Comparison of ENCODE assay signal across 16 cellular contexts in genomic region chr20:39850821-39851330, GRCh38.
A peak's percentile ranks its signal among the peaks of the same experiment; 100 is the strongest.
DNase-seq lines count a peak whose midpoint lies in the region; ATAC-seq and TF ChIP-seq lines count a peak whose summit lies in the region.
"Had no signal": no experiment of that assay in that cellular context is flagged by ENCODE, and none has a peak within 500 bp of the region (broad histone marks: within the 10 kb centered on the region; RNA-seq: fewer than 3 reads in every experiment).

No MANE protein-coding gene starts in this region.

- H3K9me2 ChIP-seq in OCI-LY7 (ENCODE audit: insufficient read depth, low read length) = no peaks in the 10 kb centered on the region

- H3K27ac Mint-ChIP-seq in endodermal cell = peak overlapping the region; percentile 41
- H3K27ac Mint-ChIP-seq: activated naive CD4-positive, alpha-beta T cell treated with anti-CD3 and anti-CD28 coated beads, Interleukin-2, amount 10 ng/mL, durations not matched to agents 7 days and 5 days had no signal

- no peak for TF ChIP-seq CTCF in AG04450 (IDR thresholded peaks at IDR 0.05; ENCODE audit: low read depth, low read length)
- no peak for TF ChIP-seq CTCF in endodermal cell (conservative IDR thresholded peaks at IDR 0.05)
- no peak for TF ChIP-seq CTCF in osteoblast (IDR thresholded peaks at IDR 0.05; ENCODE audit: extremely low read depth, low read depth, low read length)
- no peak for TF ChIP-seq CTCF in OCI-LY7 (conservative IDR thresholded peaks at IDR 0.05; ENCODE audit: low read length)

- POLR2A ChIA-PET in AG04450 (lab: Yijun Ruan, JAX) = no interaction called here
- POLR2A ChIA-PET in OCI-LY7 (lab: Charles Lee) = no interaction called here

- H3K27me3 ChIP-seq in AG04450 (ENCODE audit: control insufficient read depth, insufficient read depth, low read length) (no peaks in the 10 kb centered on the region), MG63 (no peaks in the 10 kb centered on the region), endodermal cell (ENCODE audit: control insufficient read depth, insufficient read depth, low read length, poor library complexity, severe bottlenecking) (peaks cover 4% of the 10 kb centered on the region), osteoblast (ENCODE audit: insufficient read depth, low read length) (no peaks in the 10 kb centered on the region)
- H3K27me3 ChIP-seq: thyroid gland had no signal

- no peaks in the 10 kb centered on the region for H3K36me3 Mint-ChIP-seq in endodermal cell (ENCODE audit: low read depth)
- H3K36me3 Mint-ChIP-seq: activated naive CD4-positive, alpha-beta T cell treated with anti-CD3 and anti-CD28 coated beads, Interleukin-2, amount 10 ng/mL, durations not matched to agents 7 days and 5 days had no signal

- H3K9me3 Mint-ChIP-seq in endodermal cell = no peaks in the 10 kb centered on the region
- H3K9me3 Mint-ChIP-seq: activated naive CD4-positive, alpha-beta T cell treated with anti-CD3 and anti-CD28 coated beads, Interleukin-2, amount 10 ng/mL, durations not matched to agents 7 days and 5 days had no signal

- H3K4me2 ChIP-seq in osteoblast (ENCODE audit: insufficient read depth, low read length) (peak overlapping the region; percentile 60), OCI-LY7 (ENCODE audit: low read length) (no peak overlapping the region)
- H3K4me2 ChIP-seq: KMS-11 had no signal

- CTCF ChIA-PET in AG04450 (lab: Charles Lee) (interaction anchor here (2.3 to 5.0 kb wide), 2 partner anchors 21 to 23 kb away, joined by 15 to 42 read pairs; no protein-coding TSS in a partner anchor), OCI-LY7 (lab: Charles Lee; ENCODE audit: unreplicated experiment) (no interaction called here)

- H3K9ac ChIP-seq in endodermal cell (ENCODE audit: extremely low read depth, low read length, poor library complexity, severe bottlenecking) = no peak overlapping the region
- H3K9ac ChIP-seq: KMS-11 had no signal

- intact Hi-C loops in OCI-LY7 (cut with micrococcal nuclease; ENCODE audit: unreplicated experiment) = no loop called here

- H3K4me3 ChIP-seq in AG04450 (ENCODE audit: low read depth, low read length) = no peak overlapping the region
- no peak overlapping the region for H3K4me3 ChIP-seq in MG63
- no peak overlapping the region for H3K4me3 ChIP-seq in endodermal cell (ENCODE audit: low read length)
- H3K4me3 ChIP-seq in osteoblast (ENCODE audit: insufficient read depth, low read length) = no peak overlapping the region
- H3K4me3 ChIP-seq in OCI-LY7 (ENCODE audit: low read depth, low read length, poor library complexity, severe bottlenecking) = no peak overlapping the region
- H3K4me3 ChIP-seq: thyroid gland had no signal

- DNase-seq in AG04450 (ENCODE audit: low read depth, low spot score) (no peak), MG63 (peak; percentile 8), endodermal cell (peak; percentile 61), osteoblast (ENCODE audit: insufficient read length, low spot score, missing footprints) (no peak), OCI-LY7 (ENCODE audit: low spot score) (no peak), hypothalamus (lab: John Stamatoyannopoulos, UW) (no peak), DMS79 treated with DMSO at 0.1 percent for 48 hours (lab: John Stamatoyannopoulos, UW) (no peak)
- DNase-seq: activated naive CD4-positive, alpha-beta T cell treated with anti-CD3 and anti-CD28 coated beads, Interleukin-2, amount 10 ng/mL, durations not matched to agents 7 days and 5 days; caudate nucleus; DND-41; head of caudate nucleus; NCI-H1694 treated with DMSO at 0.1 percent for 48 hours; thyroid gland had no signal

- ATAC-seq in HG02870 (IDR thresholded peaks at IDR 0.05; ENCODE audit: unreplicated experiment) = no peak
- ATAC-seq: left lobe of liver had no signal

- H3K9me3 ChIP-seq in AG04450 (ENCODE audit: control insufficient read depth, insufficient read depth, low read length) (no peaks in the 10 kb centered on the region), MG63 (no peaks in the 10 kb centered on the region), endodermal cell (ENCODE audit: control insufficient read depth, low read length) (no peaks in the 10 kb centered on the region), osteoblast (ENCODE audit: low read depth, low read length) (no peaks in the 10 kb centered on the region), OCI-LY7 (ENCODE audit: low read length) (no peaks in the 10 kb centered on the region)
- H3K9me3 ChIP-seq: thyroid gland had no signal

- H3K4me1 ChIP-seq in endodermal cell (ENCODE audit: control insufficient read depth, insufficient read depth, low read length) (peaks cover 29% of the 10 kb centered on the region), osteoblast (ENCODE audit: insufficient read depth, low read length) (peaks cover 71% of the 10 kb centered on the region), OCI-LY7 (ENCODE audit: insufficient read depth, low read length, poor library complexity, severe bottlenecking) (no peaks in the 10 kb centered on the region)

- H4K20me1 ChIP-seq in osteoblast (ENCODE audit: insufficient read depth, low read length) (no peaks in the 10 kb centered on the region), OCI-LY7 (ENCODE audit: insufficient read depth, low read length) (no peaks in the 10 kb centered on the region)

- no peak overlapping the region for H3K4me3 Mint-ChIP-seq in endodermal cell
- H3K4me3 Mint-ChIP-seq: activated naive CD4-positive, alpha-beta T cell treated with anti-CD3 and anti-CD28 coated beads, Interleukin-2, amount 10 ng/mL, durations not matched to agents 7 days and 5 days had no signal

- peak overlapping the region; percentile 72 for H3K27ac ChIP-seq in AG04450 (ENCODE audit: low read depth, low read length)
- no peak overlapping the region for H3K27ac ChIP-seq in endodermal cell (ENCODE audit: low read depth, low read length)
- peak overlapping the region; percentile 88 for H3K27ac ChIP-seq in osteoblast (ENCODE audit: low read depth, low read length)
- no peak overlapping the region for H3K27ac ChIP-seq in OCI-LY7 (ENCODE audit: low read depth, low read length, poor library complexity, severe bottlenecking)
- H3K27ac ChIP-seq: KMS-11, thyroid gland had no signal

- 73 to 100% methylated on average over 1 to 5 of the region's 5 CpGs for WGBS in endodermal cell (ENCODE audit: insufficient coverage in 1 of 2, insufficient read length in 1 of 2), 2 experiments

- BruUV-seq in OCI-LY7 (replicated peaks; lab: Mats Ljungman, UMichigan) = no TSS peak

- H3K27me3 Mint-ChIP-seq in endodermal cell (ENCODE audit: insufficient read depth) = no peaks in the 10 kb centered on the region
- H3K27me3 Mint-ChIP-seq: activated naive CD4-positive, alpha-beta T cell treated with anti-CD3 and anti-CD28 coated beads, Interleukin-2, amount 10 ng/mL, durations not matched to agents 7 days and 5 days had no signal

- H2AFZ ChIP-seq in osteoblast (ENCODE audit: low read length) = peak overlapping the region; percentile 72
- H2AFZ ChIP-seq in OCI-LY7 (ENCODE audit: low read length) = no peak overlapping the region

- no peaks in the 10 kb centered on the region for H3K79me2 ChIP-seq in osteoblast (ENCODE audit: insufficient read depth, low read length)
- no peaks in the 10 kb centered on the region for H3K79me2 ChIP-seq in OCI-LY7 (ENCODE audit: insufficient read depth, low read depth, low read length)

- H3K36me3 ChIP-seq in MG63 (no peaks in the 10 kb centered on the region), endodermal cell (ENCODE audit: control insufficient read depth, insufficient read depth, low read length) (no peaks in the 10 kb centered on the region), osteoblast (ENCODE audit: insufficient read depth, low read length) (no peaks in the 10 kb centered on the region), OCI-LY7 (ENCODE audit: insufficient read depth, low read length) (no peaks in the 10 kb centered on the region)
- H3K36me3 ChIP-seq: thyroid gland had no signal

- peaks cover 54% of the 10 kb centered on the region for H3K4me1 Mint-ChIP-seq in endodermal cell
- H3K4me1 Mint-ChIP-seq: activated naive CD4-positive, alpha-beta T cell treated with anti-CD3 and anti-CD28 coated beads, Interleukin-2, amount 10 ng/mL, durations not matched to agents 7 days and 5 days had no signal

Comparison
In these comparisons a context has a peak if more than half of its experiments do, and no peak if none do; other contexts are left out.
1. DNase-seq: peak in MG63 (single experiment) and endodermal cell (single experiment); none in AG04450 (single experiment), osteoblast (single experiment), OCI-LY7 (single experiment), hypothalamus (0 of 51) and DMS79 treated with DMSO at 0.1 percent for 48 hours (single experiment).
2. H3K27ac ChIP-seq: peak in AG04450 (single experiment) and osteoblast (single experiment); none in endodermal cell (single experiment) and OCI-LY7 (single experiment).